ENCODE assay signal across 9 cellular contexts in the genomic region with DNA sequence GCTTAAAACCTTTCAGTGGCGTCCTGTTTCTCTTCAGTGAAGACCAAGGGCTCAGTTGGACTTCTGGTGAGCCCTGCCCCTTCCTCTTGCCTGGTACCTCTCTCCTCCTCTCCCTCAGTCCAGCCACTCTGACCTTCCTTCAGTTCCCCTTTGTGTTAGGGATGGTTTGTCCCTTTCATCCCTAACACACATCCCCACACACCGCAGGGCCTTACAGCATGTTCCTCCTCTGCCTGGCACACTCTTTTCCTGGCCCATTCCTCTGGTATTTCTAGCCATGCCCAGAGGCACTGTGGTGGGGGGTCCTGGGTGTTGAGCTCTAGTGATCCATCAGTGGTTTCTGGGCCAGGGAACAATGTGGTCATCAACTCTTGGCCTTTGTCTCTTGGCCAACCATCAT. TPM values are rescaled to one million over a fixed set of nuclear protein-coding genes. Genes with fewer than 3 reads are reported as not detected.
"Had no signal": no experiment of that assay in that cellular context is flagged by ENCODE, and none has a peak within 500 bp of the region (broad histone marks: within the 10 kb centered on the region; RNA-seq: fewer than 3 reads in every experiment).

No MANE protein-coding gene starts in this region.

- DNase-seq: IMR-90, KBM-7, KG1 had no signal

- H3K9ac ChIP-seq: KMS-11 had no signal

- H3K4me2 ChIP-seq: KMS-11 had no signal

- H3K27ac ChIP-seq: HL-60, KMS-11 had no signal

- FAIRE-seq: HepG2, HTR-8/SVneo had no signal

- ATAC-seq: HepG2 had no signal

RNA-seq across cellular contexts. Expression of a gene that starts 50.0 kb away (rescaled TPM):
- total RNA-seq: HT-29, HT1080, IMR-90 had no signal
- polyA plus RNA-seq: IMR-90 had no signal
